In genomic region chr3:40304352-40304751, GRCh38 we compare ENCODE assay signal across 17 cellular contexts.
"Had no signal": no experiment of that assay in that cellular context is flagged by ENCODE, and none has a peak within 500 bp of the region (broad histone marks: within the 10 kb centered on the region; RNA-seq: fewer than 3 reads in every experiment).

No MANE protein-coding gene starts in this region.

- H3K4me3 ChIP-seq: coronary artery, heart right ventricle, lower lobe of right lung, neural progenitor cell, ovary, tibial nerve had no signal

- H3K27ac ChIP-seq: coronary artery, lower lobe of right lung, neural progenitor cell, ovary, tibial nerve had no signal

- H3K9ac ChIP-seq: neural progenitor cell had no signal

- H2AFZ ChIP-seq: neural progenitor cell had no signal

- H3K27me3 ChIP-seq: heart right ventricle, neural progenitor cell, ovary, tibial nerve had no signal

- ATAC-seq: heart right ventricle; left lobe of liver; lower lobe of right lung; natural killer cell treated with Interleukin-12 subunit alpha and Interleukin-12 subunit beta and Interleukin-15 and Interleukin-18, amount 100 ng/mL, for 72 hours; right cardiac atrium; stimulated activated effector memory CD8-positive, alpha-beta T cell treated with anti-CD3 and anti-CD28 coated beads, Interleukin-12 subunit alpha, Interleukin-12 subunit beta, amount 100 ng/mL, for 72 hours had no signal

- H3K4me2 ChIP-seq: neural progenitor cell had no signal

- H3K36me3 ChIP-seq: lower lobe of right lung, neural progenitor cell, ovary had no signal

- FAIRE-seq: frontal cortex had no signal

- H3K9me3 ChIP-seq: lower lobe of right lung, ovary, tibial nerve had no signal

- DNase-seq: effector CD8-positive, alpha-beta T cell; heart right ventricle; hypothalamus; islet precursor cell; lower lobe of right lung; nucleus accumbens; ovary; right cardiac atrium; stimulated activated CD4-positive, alpha-beta T cell treated with anti-CD3 and anti-CD28 coated beads, Interleukin-4, amount 100 ng/mL, for 1 hour; stimulated activated CD8-positive, alpha-beta memory T cell treated with anti-CD3 and anti-CD28 coated beads, Interleukin-4, amount 100 ng/mL, for 48 hours had no signal
